ENCODE assay signal across 9 cellular contexts in genomic region chr5:142846402-142846801, GRCh38.
DNase-seq lines count a peak whose midpoint lies in the region; ATAC-seq, FAIRE-seq and TF ChIP-seq lines count a peak whose summit lies in the region.
"Had no signal": no experiment of that assay in that cellular context is flagged by ENCODE, and none has a peak within 500 bp of the region (broad histone marks: within the 10 kb centered on the region; RNA-seq: fewer than 3 reads in every experiment).

No MANE protein-coding gene starts in this region.

- no peaks in the 10 kb centered on the region for H3K27me3 ChIP-seq in heart left ventricle
- no peaks in the 10 kb centered on the region for H3K27me3 ChIP-seq in right cardiac atrium (ENCODE audit: control insufficient read depth, insufficient read depth)
- H3K27me3 ChIP-seq: breast epithelium had no signal

- no peak for FAIRE-seq in urothelium cell line (lab: Jason Lieb, UNC)

- H3K27ac ChIP-seq in heart left ventricle (peak overlapping the region in 11 of 12 donors; percentile 45 to 84 (median 67)), right cardiac atrium (ENCODE audit: low read length) (peak overlapping the region; percentile 86)

- no peak for TF ChIP-seq POLR2A in heart left ventricle (IDR thresholded peaks at IDR 0.05)

- H3K36me3 ChIP-seq in heart left ventricle: no peaks in the 10 kb centered on the region
- H3K36me3 ChIP-seq: breast epithelium had no signal

- intact Hi-C loops in heart left ventricle (cut with DNase I): no loop called here
- intact Hi-C loops in cardiac septum (cut with DNase I): no loop called here
- intact Hi-C loops in right cardiac atrium (cut with DNase I): no loop called here

- no peak for DNase-seq in heart left ventricle
- no peak for DNase-seq in cardiac septum (ENCODE audit: low spot score)
- DNase-seq in RPMI8226: peak; percentile 50
- DNase-seq in right cardiac atrium: no peak
- DNase-seq in NCI-H146 (lab: John Stamatoyannopoulos, UW): no peak
- no peak for DNase-seq in NCI-H2171 (lab: John Stamatoyannopoulos, UW)
- no peak for DNase-seq in urothelium cell line (ENCODE audit: low spot score)

- H3K9me3 ChIP-seq in heart left ventricle (no peaks in the 10 kb centered on the region), right cardiac atrium (ENCODE audit: control insufficient read depth, low read length) (no peaks in the 10 kb centered on the region)
- H3K9me3 ChIP-seq: breast epithelium had no signal

- ATAC-seq in heart left ventricle: peak in 3 of 4 donors; percentile 6 to 25 (median 20)
- no peak for ATAC-seq in right cardiac atrium
- no peak for ATAC-seq in HG02885 (IDR thresholded peaks at IDR 0.05; ENCODE audit: poor library complexity, unreplicated experiment)

- H3K4me3 ChIP-seq in heart left ventricle (no peak overlapping the region), right cardiac atrium (ENCODE audit: low read length) (no peak overlapping the region)
- H3K4me3 ChIP-seq: breast epithelium had no signal

- H3K4me1 ChIP-seq in heart left ventricle (peaks cover 17 to 90% (median 67%) of the 10 kb centered on the region in 12 donors), right cardiac atrium (ENCODE audit: control insufficient read depth, insufficient read depth, low read length) (peaks cover 42% of the 10 kb centered on the region)
- H3K4me1 ChIP-seq: breast epithelium had no signal

- no peak for TF ChIP-seq CTCF in heart left ventricle (IDR thresholded peaks at IDR 0.05)

Comparison
In these comparisons a context has a peak if more than half of its experiments do, and no peak if none do; other contexts are left out.
1. ATAC-seq: peak in heart left ventricle (3 of 4); none in right cardiac atrium (0 of 2) and HG02885 (single experiment).